Comparison of ENCODE assay signal across 10 cellular contexts in the genomic region with DNA sequence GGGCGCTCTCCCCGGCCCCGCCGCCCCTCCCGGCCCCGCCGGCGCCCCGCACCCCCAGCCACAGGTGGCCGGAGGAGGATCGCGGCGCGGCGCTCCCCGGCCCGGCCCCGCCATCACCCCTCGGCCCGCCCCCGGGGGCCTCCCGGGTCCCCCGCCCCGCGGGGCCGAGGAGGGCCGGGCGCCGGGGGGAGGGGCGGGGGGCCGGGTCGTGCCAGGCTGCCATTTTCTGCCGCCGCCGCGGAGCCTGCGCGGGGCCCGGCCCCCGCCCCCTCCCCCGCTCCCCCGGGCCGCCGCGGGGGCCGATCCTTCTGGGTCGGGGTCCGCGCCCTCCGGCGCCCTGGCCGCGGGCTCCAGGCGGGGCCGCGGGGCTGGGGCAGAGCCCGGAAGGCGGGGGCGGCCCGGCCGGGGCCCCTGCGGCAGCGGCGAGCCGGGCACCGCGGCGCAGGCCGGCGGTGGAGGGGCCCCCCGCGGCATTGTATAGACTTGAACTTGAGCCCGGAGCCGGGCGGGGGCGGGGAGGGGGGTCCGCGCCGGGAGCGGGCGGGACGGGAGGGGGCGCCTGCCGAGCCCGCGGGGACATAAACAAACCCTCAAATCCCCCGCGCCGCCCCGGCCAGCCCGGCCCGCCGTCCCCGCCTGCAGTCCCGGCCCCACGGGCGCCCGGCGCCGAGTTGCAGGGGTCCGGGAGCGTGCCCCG. TPM values are rescaled to one million over a fixed set of nuclear protein-coding genes. Genes with fewer than 3 reads are reported as not detected.
DNase-seq lines count a peak whose midpoint lies in the region; ATAC-seq and TF ChIP-seq lines count a peak whose summit lies in the region.
"Had no signal": no experiment of that assay in that cellular context is flagged by ENCODE, and none has a peak within 500 bp of the region (broad histone marks: within the 10 kb centered on the region; RNA-seq: fewer than 3 reads in every experiment).

No MANE protein-coding gene starts in this region.

- DNase-seq in CD1c-positive myeloid dendritic cell (ENCODE audit: extremely low spot score): peak; percentile 31
- DNase-seq in activated T-cell treated with anti-CD3 and anti-CD28 coated beads, Interleukin-2, amount 50 U/mL, for 4 hours: no peak
- peak; percentile 36 to 57 for DNase-seq in hippocampal formation (lab: John Stamatoyannopoulos, UW)
- no peak for DNase-seq in suprapubic skin (ENCODE audit: low spot score in 2 of 2)
- DNase-seq in NK-92 (lab: John Stamatoyannopoulos, UW; ENCODE audit: unreplicated experiment): no peak

- H3K9me3 ChIP-seq in suprapubic skin: no peaks in the 10 kb centered on the region

- H3K27me3 Mint-ChIP-seq in activated T-cell treated with anti-CD3 and anti-CD28 coated beads, Interleukin-2, amount 50 U/mL, for 4 hours (ENCODE audit: low read depth): no peaks in the 10 kb centered on the region

- peak overlapping the region; percentile 80 for H3K4me3 ChIP-seq in suprapubic skin

- TF ChIP-seq CTCF in suprapubic skin (IDR thresholded peaks at IDR 0.05): no peak

- no peaks in the 10 kb centered on the region for H3K27me3 ChIP-seq in suprapubic skin

- H3K4me1 Mint-ChIP-seq in activated T-cell treated with anti-CD3 and anti-CD28 coated beads, Interleukin-2, amount 50 U/mL, for 4 hours (ENCODE audit: low read depth): peaks cover 39% of the 10 kb centered on the region

- no peak overlapping the region for H3K4me3 Mint-ChIP-seq in activated T-cell treated with anti-CD3 and anti-CD28 coated beads, Interleukin-2, amount 50 U/mL, for 4 hours

- TF ChIP-seq EP300 in suprapubic skin (IDR thresholded peaks at IDR 0.05): no peak

- H3K36me3 Mint-ChIP-seq in activated T-cell treated with anti-CD3 and anti-CD28 coated beads, Interleukin-2, amount 50 U/mL, for 4 hours (ENCODE audit: insufficient read depth): peaks cover 1% of the 10 kb centered on the region
- H3K36me3 Mint-ChIP-seq: immature natural killer cell had no signal

- H3K36me3 ChIP-seq in suprapubic skin: no peaks in the 10 kb centered on the region

- peak overlapping the region; percentile 56 for H3K27ac ChIP-seq in suprapubic skin
- H3K27ac ChIP-seq: PC-9 had no signal

- no CpG with 5 or more reads among the region's 103 CpGs for WGBS in suprapubic skin

- TF ChIP-seq POLR2A in suprapubic skin (IDR thresholded peaks at IDR 0.05): no peak

- no peaks in the 10 kb centered on the region for H3K9me3 Mint-ChIP-seq in activated T-cell treated with anti-CD3 and anti-CD28 coated beads, Interleukin-2, amount 50 U/mL, for 4 hours
- H3K9me3 Mint-ChIP-seq: immature natural killer cell had no signal

- H3K4me1 ChIP-seq in suprapubic skin: peaks cover 45% of the 10 kb centered on the region

- ATAC-seq in GM18867 (IDR thresholded peaks at IDR 0.05; ENCODE audit: unreplicated experiment) (peak; percentile 30), HG03108 (IDR thresholded peaks at IDR 0.05; ENCODE audit: unreplicated experiment) (peak; percentile 16), HG03469 (IDR thresholded peaks at IDR 0.05; ENCODE audit: unreplicated experiment) (no peak)
- ATAC-seq in activated T-cell treated with anti-CD3 and anti-CD28 coated beads, Interleukin-2, amount 50 U/mL, for 4 hours: peak; percentile 11 to 20

RNA-seq across cellular contexts. Expression of a gene that starts 0.5 kb away (rescaled TPM):
- 100 to 1,000 TPM in 2 of 3 donors, 10 to 100 TPM in 1; 89.2 to 106 (median 103) TPM for total RNA-seq in activated T-cell treated with anti-CD3 and anti-CD28 coated beads, Interleukin-2, amount 50 U/mL, for 4 hours
- total RNA-seq in suprapubic skin: 10 to 100 TPM in 2 of 4 donors, 1 to 10 TPM in 2; 4.0 to 12.8 (median 9.5) TPM

Comparison
In these comparisons a context has a peak if more than half of its experiments do, and no peak if none do; other contexts are left out.
1. DNase-seq: peak in CD1c-positive myeloid dendritic cell (single experiment) and hippocampal formation (2 of 2); none in activated T-cell treated with anti-CD3 and anti-CD28 coated beads, Interleukin-2, amount 50 U/mL, for 4 hours (single experiment), suprapubic skin (0 of 2) and NK-92 (single experiment).
2. RNA of a gene that starts 0.5 kb away (total RNA-seq): 89.2 to 106 TPM in activated T-cell treated with anti-CD3 and anti-CD28 coated beads, Interleukin-2, amount 50 U/mL, for 4 hours; 4.0 to 12.8 TPM in suprapubic skin; every median in the first group is over 4 times any median in the second.